In genomic region chr17:76678330-76678729, GRCh38 we compare ENCODE assay signal across 15 cellular contexts. TPM values are rescaled to one million over a fixed set of nuclear protein-coding genes. Genes with fewer than 3 reads are reported as not detected.
DNase-seq lines count a peak whose midpoint lies in the region; ATAC-seq and TF ChIP-seq lines count a peak whose summit lies in the region.
"Had no signal": no experiment of that assay in that cellular context is flagged by ENCODE, and none has a peak within 500 bp of the region (broad histone marks: within the 10 kb centered on the region; RNA-seq: fewer than 3 reads in every experiment).

No MANE protein-coding gene starts in this region.

- no peak overlapping the region for H3K4me3 Mint-ChIP-seq in central memory CD8-positive, alpha-beta T cell
- H3K4me3 Mint-ChIP-seq in CD14-positive monocyte, result no peak overlapping the region
- H3K4me3 Mint-ChIP-seq: dendritic cell treated with granulocyte-macrophage colony-stimulating factor and Interleukin-4, amounts not matched to agents 40 ng/mL and 50 ng/mL, for 4 days had no signal

- peak overlapping the region; percentile 55 for H3K27ac ChIP-seq in VCaP
- H3K27ac ChIP-seq in prostate gland, result no peak overlapping the region
- H3K27ac ChIP-seq: sigmoid colon, thoracic aorta had no signal

- no peaks in the 10 kb centered on the region for H3K27me3 Mint-ChIP-seq in central memory CD8-positive, alpha-beta T cell
- H3K27me3 Mint-ChIP-seq in CD14-positive monocyte (ENCODE audit: low read depth in 3 of 3), result peaks cover 0 to 4% (median 0%) of the 10 kb centered on the region in 3 donors
- H3K27me3 Mint-ChIP-seq: dendritic cell treated with granulocyte-macrophage colony-stimulating factor and Interleukin-4, amounts not matched to agents 40 ng/mL and 50 ng/mL, for 4 days had no signal

- no peak for TF ChIP-seq CTCF in VCaP (conservative IDR thresholded peaks at IDR 0.05)
- TF ChIP-seq CTCF in CD14-positive monocyte (IDR thresholded peaks at IDR 0.05), result no peak
- no peak for TF ChIP-seq CTCF in prostate gland (IDR thresholded peaks at IDR 0.05)

- H3K4me1 Mint-ChIP-seq in central memory CD8-positive, alpha-beta T cell, result peaks cover 19% of the 10 kb centered on the region
- H3K4me1 Mint-ChIP-seq in CD14-positive monocyte, result peaks cover 3% of the 10 kb centered on the region

- no peak overlapping the region for H3K4me3 ChIP-seq in prostate gland
- H3K4me3 ChIP-seq: sigmoid colon, thoracic aorta had no signal

- no peak overlapping the region for H3K27ac Mint-ChIP-seq in central memory CD8-positive, alpha-beta T cell (ENCODE audit: low read depth)
- no peak overlapping the region for H3K27ac Mint-ChIP-seq in CD14-positive monocyte
- H3K27ac Mint-ChIP-seq: dendritic cell treated with granulocyte-macrophage colony-stimulating factor and Interleukin-4, amounts not matched to agents 40 ng/mL and 50 ng/mL, for 4 days had no signal

- H3K4me1 ChIP-seq in prostate gland (replicated peaks), result no peaks in the 10 kb centered on the region

- no peaks in the 10 kb centered on the region for H3K9me3 Mint-ChIP-seq in central memory CD8-positive, alpha-beta T cell
- peaks cover 0 to 2% (median 0%) of the 10 kb centered on the region in 7 donors for H3K9me3 Mint-ChIP-seq in CD14-positive monocyte
- H3K9me3 Mint-ChIP-seq: dendritic cell treated with granulocyte-macrophage colony-stimulating factor and Interleukin-4, amounts not matched to agents 40 ng/mL and 50 ng/mL, for 4 days had no signal

- peak; percentile 83 for ATAC-seq in central memory CD8-positive, alpha-beta T cell (replicated peaks; ENCODE audit: extremely low read depth, poor library complexity, severe bottlenecking)
- ATAC-seq: HCT116 had no signal

- DNase-seq in activated gamma-delta T cell treated with Interleukin-2 at 50 U/mL for 16 hours (peak; percentile 68), activated gamma-delta T cell (lab: John Stamatoyannopoulos, UW) (no peak), CD14-positive monocyte (ENCODE audit: low spot score) (no peak), prostate gland (ENCODE audit: low spot score) (no peak), NCI-H1048 (lab: John Stamatoyannopoulos, UW) (no peak)
- DNase-seq in central memory CD8-positive, alpha-beta T cell (ENCODE audit: low spot score in 2 of 2), result peak; percentile 22 to 37
- peak; percentile 17 for DNase-seq in stimulated activated naive CD4-positive, alpha-beta T cell treated with Interleukin-2 at 50 U/mL for 16 hours (lab: John Stamatoyannopoulos, UW)
- DNase-seq: sigmoid colon, SK-N-SH had no signal

- 61% methylated on average over 12 of the region's 12 CpGs for WGBS in prostate gland

- no peaks in the 10 kb centered on the region for H3K36me3 ChIP-seq in prostate gland

- peaks cover 3% of the 10 kb centered on the region for H3K36me3 Mint-ChIP-seq in central memory CD8-positive, alpha-beta T cell (ENCODE audit: insufficient read depth)
- H3K36me3 Mint-ChIP-seq in CD14-positive monocyte, result no peaks in the 10 kb centered on the region

- H3K27me3 ChIP-seq in prostate gland (replicated peaks; ENCODE audit: insufficient read depth), result no peaks in the 10 kb centered on the region
- H3K27me3 ChIP-seq: sigmoid colon had no signal

- no peaks in the 10 kb centered on the region for H3K9me3 ChIP-seq in prostate gland
- H3K9me3 ChIP-seq: sigmoid colon, SK-N-SH, thoracic aorta had no signal

- no peak for TF ChIP-seq POLR2A in prostate gland (IDR thresholded peaks at IDR 0.05)

- intact Hi-C loops in CD14-positive monocyte (cut with micrococcal nuclease) (loop anchor here in 1 of 2 donors (10.0 kb wide), 1 partner anchor 46 kb away; the partner anchor contains the start of genes JMJD6 and METTL23), prostate gland (cut with DNase I) (no loop called here)

RNA-seq across cellular contexts. Expression of gene MXRA7, which starts 32.4 kb away (rescaled TPM):
- under 1 TPM; 0.30 to 0.81 TPM for polyA plus RNA-seq in CD14-positive monocyte
- 100 to 1,000 TPM in 1 of 2 donors, 10 to 100 TPM in 1; 76.1 to 285 TPM for total RNA-seq in prostate gland

RNA-seq across cellular contexts. Expression of gene ST6GALNAC1, which starts 34.8 kb away (rescaled TPM):
- polyA plus RNA-seq in CD14-positive monocyte, result not detected
- total RNA-seq in prostate gland, result 10 to 100 TPM in 1 of 2 donors, 1 to 10 TPM in 1; 8.4 to 27.2 TPM
- total RNA-seq: fibroblast of lung, MCF 10A had no signal
- polyA plus RNA-seq: fibroblast of lung, SK-N-SH had no signal

RNA-seq across cellular contexts. Expression of gene JMJD6, which starts 48.1 kb away (rescaled TPM):
- 10 to 100 TPM; 24.6 to 26.2 TPM for polyA plus RNA-seq in CD14-positive monocyte
- 10 to 100 TPM; 17.7 to 40.5 TPM for total RNA-seq in prostate gland

RNA-seq across cellular contexts. Expression of gene METTL23, which starts 48.3 kb away (rescaled TPM):
- 10 to 100 TPM; 56.5 to 71.3 TPM for polyA plus RNA-seq in CD14-positive monocyte
- 10 to 100 TPM; 39.5 to 47.9 TPM for total RNA-seq in prostate gland

RNA-seq across cellular contexts. Expression of gene SRSF2, which starts 58.8 kb away (rescaled TPM):
- polyA plus RNA-seq in CD14-positive monocyte, result 100 to 1,000 TPM; 124 to 125 TPM
- 100 to 1,000 TPM; 217 to 316 TPM for total RNA-seq in prostate gland

Comparison
In these comparisons a context has a peak if more than half of its experiments do, and no peak if none do; other contexts are left out.
1. DNase-seq: peak in activated gamma-delta T cell treated with Interleukin-2 at 50 U/mL for 16 hours (single experiment), central memory CD8-positive, alpha-beta T cell (2 of 2) and stimulated activated naive CD4-positive, alpha-beta T cell treated with Interleukin-2 at 50 U/mL for 16 hours (single experiment); none in activated gamma-delta T cell (single experiment), CD14-positive monocyte (single experiment), prostate gland (single experiment) and NCI-H1048 (single experiment).